ENCODE assay signal across 22 cellular contexts in genomic region chr10:84117683-84118394, GRCh38. TPM values are rescaled to one million over a fixed set of nuclear protein-coding genes. Genes with fewer than 3 reads are reported as not detected.
"Had no signal": no experiment of that assay in that cellular context is flagged by ENCODE, and none has a peak within 500 bp of the region (broad histone marks: within the 10 kb centered on the region; RNA-seq: fewer than 3 reads in every experiment).

No MANE protein-coding gene starts in this region.

- ATAC-seq: activated CD8-positive, alpha-beta T cell treated with anti-CD3 and anti-CD28 coated beads for 36 hours; activated naive CD4-positive, alpha-beta T cell treated with anti-CD3 and anti-CD28 coated beads, Interleukin-2, amount 50 U/mL, for 72 hours; gastrocnemius medialis; heart right ventricle; naive thymus-derived CD8-positive, alpha-beta T cell had no signal

- H3K27me3 ChIP-seq: gastrocnemius medialis, suprapubic skin had no signal

- H3K27ac Mint-ChIP-seq: activated B cell treated with CpG ODN at 0.5 μM for 24 hours; activated CD8-positive, alpha-beta T cell treated with anti-CD3 and anti-CD28 coated beads for 36 hours; activated naive CD4-positive, alpha-beta T cell treated with anti-CD3 and anti-CD28 coated beads, Interleukin-2, amount 50 U/mL, for 72 hours; naive thymus-derived CD8-positive, alpha-beta T cell; type B pancreatic cell had no signal

- H3K9me3 Mint-ChIP-seq: activated CD8-positive, alpha-beta T cell treated with anti-CD3 and anti-CD28 coated beads for 36 hours; activated naive CD4-positive, alpha-beta T cell treated with anti-CD3 and anti-CD28 coated beads, Interleukin-2, amount 50 U/mL, for 72 hours; central memory CD8-positive, alpha-beta T cell had no signal

- H3K4me1 Mint-ChIP-seq: activated B cell treated with CpG ODN at 0.5 μM for 24 hours; central memory CD8-positive, alpha-beta T cell; naive thymus-derived CD8-positive, alpha-beta T cell had no signal

- DNase-seq: activated B cell treated with CpG ODN at 0.5 μM for 24 hours; activated CD8-positive, alpha-beta T cell treated with anti-CD3 and anti-CD28 coated beads for 36 hours; activated gamma-delta T cell; activated T-cell treated with anti-CD3 and anti-CD28 coated beads, Interleukin-2, amount 50 U/mL, for 48 hours; effector memory CD4-positive, alpha-beta T cell; gastrocnemius medialis; heart right ventricle; left ventricle myocardium inferior; naive thymus-derived CD8-positive, alpha-beta T cell; stimulated activated CD4-positive, alpha-beta T cell treated with anti-CD3 and anti-CD28 coated beads, Interleukin-4, amount 100 ng/mL, for 24 hours; stimulated activated naive CD4-positive, alpha-beta T cell had no signal

- H3K27me3 Mint-ChIP-seq: type B pancreatic cell had no signal

- H3K4me3 ChIP-seq: gastrocnemius medialis, heart right ventricle, left ventricle myocardium inferior, skin epidermis, suprapubic skin had no signal

- H3K27ac ChIP-seq: epithelial cell of prostate, gastrocnemius medialis, heart right ventricle, left ventricle myocardium inferior, neutrophil, suprapubic skin had no signal

- H3K36me3 Mint-ChIP-seq: activated naive CD4-positive, alpha-beta T cell treated with anti-CD3 and anti-CD28 coated beads, Interleukin-2, amount 50 U/mL, for 72 hours; brain; naive thymus-derived CD8-positive, alpha-beta T cell had no signal

- H3K4me3 Mint-ChIP-seq: activated B cell treated with CpG ODN at 0.5 μM for 24 hours; activated CD8-positive, alpha-beta T cell treated with anti-CD3 and anti-CD28 coated beads for 36 hours; brain; central memory CD8-positive, alpha-beta T cell; naive thymus-derived CD8-positive, alpha-beta T cell; type B pancreatic cell had no signal

- FAIRE-seq: islet of Langerhans, TTC549 had no signal

RNA-seq across cellular contexts. Expression of gene GPR15LG, which starts 55.8 kb away (rescaled TPM):
- total RNA-seq: activated B cell treated with CpG ODN at 0.5 μM for 24 hours; activated CD8-positive, alpha-beta T cell treated with anti-CD3 and anti-CD28 coated beads for 36 hours; activated naive CD4-positive, alpha-beta T cell treated with anti-CD3 and anti-CD28 coated beads, Interleukin-2, amount 50 U/mL, for 72 hours; heart right ventricle; left ventricle myocardium inferior; naive thymus-derived CD8-positive, alpha-beta T cell; T-helper 2 cell treated with Interferon-gamma antibody and Interleukin-4, amounts not matched to agents 100 ng/mL and 5 ng/mL, for 36 hours had no signal
